In genomic region chr2:132837764-132838163, GRCh38 we compare ENCODE assay signal across 16 cellular contexts.
DNase-seq lines count a peak whose midpoint lies in the region; ATAC-seq and TF ChIP-seq lines count a peak whose summit lies in the region.
"Had no signal": no experiment of that assay in that cellular context is flagged by ENCODE, and none has a peak within 500 bp of the region (broad histone marks: within the 10 kb centered on the region; RNA-seq: fewer than 3 reads in every experiment).

No MANE protein-coding gene starts in this region.

- no peaks in the 10 kb centered on the region for H3K79me2 ChIP-seq in GM23338 (replicated peaks; ENCODE audit: insufficient read depth)

- no peak overlapping the region for H3K27ac Mint-ChIP-seq in GM23338
- H3K27ac Mint-ChIP-seq in activated T-helper 2 cell treated with anti-CD3 and anti-CD28 coated beads, Interferon-gamma antibody, Interleukin-2, Interleukin-4, amounts not matched to agents 10 μg/mL and 5 μg/mL and 100 μg/mL, durations not matched to agents 14 hours and 24 hours and 36 hours: no peak overlapping the region
- H3K27ac Mint-ChIP-seq: CD4-positive, alpha-beta T cell had no signal

- H3K4me1 ChIP-seq in GM23338 (ENCODE audit: insufficient read depth) (no peaks in the 10 kb centered on the region), RWPE2 (ENCODE audit: insufficient read depth, poor library complexity, severe bottlenecking) (no peaks in the 10 kb centered on the region)
- H3K4me1 ChIP-seq: SJSA1 had no signal

- no peak overlapping the region for H2AFZ ChIP-seq in GM23338
- H2AFZ ChIP-seq: GM23248 had no signal

- no peaks in the 10 kb centered on the region for H3F3A ChIP-seq in GM23338 (replicated peaks; ENCODE audit: low read depth)

- DNase-seq in AG09309 (ENCODE audit: low read depth) (no peak), GM23338 (ENCODE audit: low spot score) (no peak), RWPE2 (ENCODE audit: low spot score) (no peak), iPS-NIHi7 (ENCODE audit: extremely low spot score) (peak; percentile 18), GOT3 (lab: John Stamatoyannopoulos, UW) (no peak), GDM1 (lab: John Stamatoyannopoulos, UW) (no peak)
- DNase-seq in activated T-helper 2 cell treated with anti-CD3 and anti-CD28 coated beads, Interferon-gamma antibody, Interleukin-2, Interleukin-4, amounts not matched to agents 10 μg/mL and 5 μg/mL and 100 μg/mL, durations not matched to agents 14 hours and 24 hours and 36 hours (ENCODE audit: low spot score): no peak
- DNase-seq: CD4-positive, alpha-beta T cell; GM23248; NCI-H1417; NCI-H187 treated with DMSO at 0.1 percent for 48 hours; NCI-H2227 treated with DMSO at 0.1 percent for 48 hours had no signal

- no peaks in the 10 kb centered on the region for H3K27me3 Mint-ChIP-seq in GM23338 (ENCODE audit: insufficient read depth, low read depth, poor library complexity)
- no peaks in the 10 kb centered on the region for H3K27me3 Mint-ChIP-seq in activated T-helper 2 cell treated with anti-CD3 and anti-CD28 coated beads, Interferon-gamma antibody, Interleukin-2, Interleukin-4, amounts not matched to agents 10 μg/mL and 5 μg/mL and 100 μg/mL, durations not matched to agents 14 hours and 24 hours and 36 hours (ENCODE audit: low read depth)
- H3K27me3 Mint-ChIP-seq: CD4-positive, alpha-beta T cell had no signal

- H3K36me3 ChIP-seq in GM23338 (ENCODE audit: insufficient read depth) (no peaks in the 10 kb centered on the region), RWPE2 (ENCODE audit: low read depth) (no peaks in the 10 kb centered on the region)
- H3K36me3 ChIP-seq: SJSA1 had no signal

- peaks cover 2% of the 10 kb centered on the region for H3K9me3 ChIP-seq in RWPE2 (ENCODE audit: severe bottlenecking)
- H3K9me3 ChIP-seq: SJSA1 had no signal

- no peaks in the 10 kb centered on the region; the same call in none of the 3 replicates for H3K4me1 Mint-ChIP-seq in GM23338
- H3K4me1 Mint-ChIP-seq in activated T-helper 2 cell treated with anti-CD3 and anti-CD28 coated beads, Interferon-gamma antibody, Interleukin-2, Interleukin-4, amounts not matched to agents 10 μg/mL and 5 μg/mL and 100 μg/mL, durations not matched to agents 14 hours and 24 hours and 36 hours (ENCODE audit: low read depth): no peaks in the 10 kb centered on the region

- H3K9me3 Mint-ChIP-seq in GM23338: peaks cover 13% of the 10 kb centered on the region
- H3K9me3 Mint-ChIP-seq in activated T-helper 2 cell treated with anti-CD3 and anti-CD28 coated beads, Interferon-gamma antibody, Interleukin-2, Interleukin-4, amounts not matched to agents 10 μg/mL and 5 μg/mL and 100 μg/mL, durations not matched to agents 14 hours and 24 hours and 36 hours: peaks cover 3% of the 10 kb centered on the region

- intact Hi-C loops in activated T-helper 2 cell treated with anti-CD3 and anti-CD28 coated beads, Interferon-gamma antibody, Interleukin-2, Interleukin-4, amounts not matched to agents 10 μg/mL and 5 μg/mL and 100 μg/mL, durations not matched to agents 14 hours and 24 hours and 36 hours (cut with micrococcal nuclease): no loop called here

- peaks cover 3% of the 10 kb centered on the region; the same call in 2 of the 3 replicates for H3K36me3 Mint-ChIP-seq in GM23338 (ENCODE audit: low read depth)
- no peaks in the 10 kb centered on the region for H3K36me3 Mint-ChIP-seq in activated T-helper 2 cell treated with anti-CD3 and anti-CD28 coated beads, Interferon-gamma antibody, Interleukin-2, Interleukin-4, amounts not matched to agents 10 μg/mL and 5 μg/mL and 100 μg/mL, durations not matched to agents 14 hours and 24 hours and 36 hours (ENCODE audit: low read depth)

- no peak overlapping the region for H3K4me3 Mint-ChIP-seq in GM23338
- no peak overlapping the region for H3K4me3 Mint-ChIP-seq in activated T-helper 2 cell treated with anti-CD3 and anti-CD28 coated beads, Interferon-gamma antibody, Interleukin-2, Interleukin-4, amounts not matched to agents 10 μg/mL and 5 μg/mL and 100 μg/mL, durations not matched to agents 14 hours and 24 hours and 36 hours (ENCODE audit: low read depth)
- H3K4me3 Mint-ChIP-seq: CD4-positive, alpha-beta T cell had no signal

- H3K4me3 ChIP-seq in AG09309 (ENCODE audit: control insufficient read depth, low read depth, low read length): no peak overlapping the region
- no peak overlapping the region for H3K4me3 ChIP-seq in GM23338
- H3K4me3 ChIP-seq in RWPE2 (ENCODE audit: severe bottlenecking): no peak overlapping the region
- H3K4me3 ChIP-seq: GM12878, GM23248, SJSA1 had no signal

- H4K20me1 ChIP-seq in GM23338 (replicated peaks; ENCODE audit: insufficient read depth): no peaks in the 10 kb centered on the region

- TF ChIP-seq CTCF in AG09309 (IDR thresholded peaks at IDR 0.05; ENCODE audit: control insufficient read depth, insufficient read depth, low read depth, low read length, missing control alignments) (peak; percentile 5), GM23338 (conservative IDR thresholded peaks at IDR 0.05; ENCODE audit: low read depth in 2 of 2) (0 out of 4 replicates have a peak, but pooled peaks of 1 of the 2 experiments have one; percentile 5), RWPE2 (IDR thresholded peaks at IDR 0.05; ENCODE audit: poor library complexity, severe bottlenecking) (no peak)

- no peaks in the 10 kb centered on the region for H3K27me3 ChIP-seq in GM23338 (ENCODE audit: insufficient read depth)
- no peaks in the 10 kb centered on the region for H3K27me3 ChIP-seq in RWPE2 (ENCODE audit: insufficient read depth, poor library complexity, severe bottlenecking)
- H3K27me3 ChIP-seq: SJSA1 had no signal

- H3K4me2 ChIP-seq in GM23338: no peak overlapping the region

- no peaks in the 10 kb centered on the region for H3K9me2 ChIP-seq in GM23338 (ENCODE audit: insufficient read depth)

- no peak overlapping the region for H3K27ac ChIP-seq in GM23338 (ENCODE audit: low read depth)
- H3K27ac ChIP-seq in RWPE2 (ENCODE audit: poor library complexity, severe bottlenecking): no peak overlapping the region
- H3K27ac ChIP-seq: GM23248, SJSA1 had no signal

- ATAC-seq in GM23338 (peak; percentile 51), RWPE2 (ENCODE audit: low read depth) (peak; percentile 33; the same call in 2 of the 3 replicates), HG03442 (IDR thresholded peaks at IDR 0.05; ENCODE audit: unreplicated experiment) (no peak)
- ATAC-seq: GM12878, Panc1 had no signal

TF ChIP-seq in GM23338, 12 proteins besides CTCF, POLR2A, EP300 and RAD21 (continues in another document):
- no peak for TF ChIP-seq STAT1 (IDR thresholded peaks at IDR 0.05; ENCODE audit: unreplicated experiment)
- no peak for TF ChIP-seq ETS1 (IDR thresholded peaks at IDR 0.05)
- no peak for TF ChIP-seq CREB1 (CRISPR knock-in tag; IDR thresholded peaks at IDR 0.05; ENCODE audit: low read depth)
- no peak for TF ChIP-seq POLR2AphosphoS5 (IDR thresholded peaks at IDR 0.05; ENCODE audit: low read depth)
- TF ChIP-seq REST (IDR thresholded peaks at IDR 0.05; ENCODE audit: unreplicated experiment): no peak
- no peak for TF ChIP-seq NANOG (IDR thresholded peaks at IDR 0.05; ENCODE audit: borderline replicate concordance)
- TF ChIP-seq ZNF114 (CRISPR knock-in tag; IDR thresholded peaks at IDR 0.05): no peak
- TF ChIP-seq EZH2 (IDR thresholded peaks at IDR 0.05; ENCODE audit: low read depth, unreplicated experiment): no peak
- TF ChIP-seq ZNF331 (CRISPR knock-in tag; IDR thresholded peaks at IDR 0.05; ENCODE audit: low read depth): no peak
- TF ChIP-seq EZH2phosphoT487 (IDR thresholded peaks at IDR 0.05; ENCODE audit: unreplicated experiment): no peak
